In genomic region chr19:1130801-1131717, GRCh38 we compare ENCODE assay signal across 9 cellular contexts. TPM values are rescaled to one million over a fixed set of nuclear protein-coding genes. Genes with fewer than 3 reads are reported as not detected.
DNase-seq lines count a peak whose midpoint lies in the region; ATAC-seq, FAIRE-seq and TF ChIP-seq lines count a peak whose summit lies in the region.
"Had no signal": no experiment of that assay in that cellular context is flagged by ENCODE, and none has a peak within 500 bp of the region (broad histone marks: within the 10 kb centered on the region; RNA-seq: fewer than 3 reads in every experiment).

No MANE protein-coding gene starts in this region.

- POLR2A ChIA-PET in activated CD8-positive, alpha-beta T cell treated with anti-CD3 and anti-CD28 coated beads for 36 hours (lab: Charles Lee): interaction anchor here (0.6 to 4.4 kb wide), 22 partner anchors 9 to 135 kb away, joined by 3 to 29 read pairs (median 3); partner anchors contain the start of genes ATP5F1D, GPX4, RNU6-2 and TMEM259

- TF ChIP-seq POLR2A in esophagus squamous epithelium (IDR thresholded peaks at IDR 0.05): peak in 1 of 4 donors; percentile 18

- no peaks in the 10 kb centered on the region for H3K27me3 Mint-ChIP-seq in activated CD8-positive, alpha-beta T cell treated with anti-CD3 and anti-CD28 coated beads for 36 hours

- H3K9me3 ChIP-seq in esophagus squamous epithelium: no peaks in the 10 kb centered on the region

- peak overlapping the region; percentile 85 for H3K4me3 Mint-ChIP-seq in activated CD8-positive, alpha-beta T cell treated with anti-CD3 and anti-CD28 coated beads for 36 hours

- peak overlapping the region; percentile 92 to 98 (median 94) for H3K27ac ChIP-seq in esophagus squamous epithelium
- H3K27ac ChIP-seq: SK-N-MC had no signal

- H3K36me3 ChIP-seq in esophagus squamous epithelium: peaks cover 11 to 52% (median 18%) of the 10 kb centered on the region in 3 donors

- CTCF ChIA-PET in activated CD8-positive, alpha-beta T cell treated with anti-CD3 and anti-CD28 coated beads for 36 hours (lab: Charles Lee): interaction anchor here (0.7 to 5.2 kb wide), 11 partner anchors 18 to 148 kb away, joined by 3 to 27 read pairs (median 3); partner anchors contain the start of gene GPX4

- peak; percentile 3 for ATAC-seq in activated CD8-positive, alpha-beta T cell treated with anti-CD3 and anti-CD28 coated beads for 36 hours
- ATAC-seq in sciatic nerve: peak; percentile 4

- 14 to 40% methylated on average over 6 to 8 of the region's 22 CpGs for WGBS in esophagus squamous epithelium, 2 donors

- H3K36me3 Mint-ChIP-seq in activated CD8-positive, alpha-beta T cell treated with anti-CD3 and anti-CD28 coated beads for 36 hours (ENCODE audit: low read depth): peaks cover 8% of the 10 kb centered on the region

- intact Hi-C loops in activated CD8-positive, alpha-beta T cell treated with anti-CD3 and anti-CD28 coated beads for 36 hours (cut with micrococcal nuclease): loop anchor here (10.0 kb wide), 1 partner anchor 54 kb away; no protein-coding TSS in a partner anchor
- intact Hi-C loops in esophagus squamous epithelium (cut with DNase I) (no loop called here), sciatic nerve (cut with DNase I) (no loop called here)

- DNase-seq in GM19239 (ENCODE audit: insufficient read length, low spot score) (peak; percentile 69), esophagus squamous epithelium (lab: John Stamatoyannopoulos, UW) (no peak), sciatic nerve (ENCODE audit: low spot score) (no peak), frontal cortex (ENCODE audit: low spot score in 2 of 2) (no peak), NCI-H774 (lab: John Stamatoyannopoulos, UW) (no peak), NCI-H1105 treated with DMSO at 0.1 percent for 48 hours (lab: John Stamatoyannopoulos, UW) (no peak), SW480 (ENCODE audit: low spot score) (no peak)
- DNase-seq in activated CD8-positive, alpha-beta T cell treated with anti-CD3 and anti-CD28 coated beads for 36 hours: peak; percentile 61

- peak overlapping the region; percentile 91 for H3K27ac Mint-ChIP-seq in activated CD8-positive, alpha-beta T cell treated with anti-CD3 and anti-CD28 coated beads for 36 hours

- peaks cover 63 to 100% (median 78%) of the 10 kb centered on the region in 3 donors for H3K4me1 ChIP-seq in esophagus squamous epithelium

- no peak for TF ChIP-seq CTCF in activated CD8-positive, alpha-beta T cell treated with anti-CD3 and anti-CD28 coated beads for 36 hours (IDR thresholded peaks at IDR 0.05)
- no peak for TF ChIP-seq CTCF in esophagus squamous epithelium (IDR thresholded peaks at IDR 0.05)

- FAIRE-seq in GM19239 (lab: Jason Lieb, UNC) (peak; percentile 90), frontal cortex (lab: Jason Lieb, UNC) (no peak)

- no peaks in the 10 kb centered on the region for H3K9me3 Mint-ChIP-seq in activated CD8-positive, alpha-beta T cell treated with anti-CD3 and anti-CD28 coated beads for 36 hours

- H3K4me1 Mint-ChIP-seq in activated CD8-positive, alpha-beta T cell treated with anti-CD3 and anti-CD28 coated beads for 36 hours (ENCODE audit: low read depth): peaks cover 40% of the 10 kb centered on the region

- H3K27me3 ChIP-seq in esophagus squamous epithelium: no peaks in the 10 kb centered on the region

- peak overlapping the region; percentile 51 to 84 (median 66) for H3K4me3 ChIP-seq in esophagus squamous epithelium

RNA-seq across cellular contexts. Expression of gene GPX4, which starts 27.3 kb away (rescaled TPM):
- total RNA-seq in activated CD8-positive, alpha-beta T cell treated with anti-CD3 and anti-CD28 coated beads for 36 hours: 100 to 1,000 TPM; 224 to 232 TPM
- total RNA-seq in esophagus squamous epithelium: 100 to 1,000 TPM; 108 to 405 (median 244) TPM
- 239 TPM for total RNA-seq in sciatic nerve
- 150 TPM for total RNA-seq in frontal cortex

RNA-seq across cellular contexts. Expression of gene POLR2E, which starts 35.9 kb away (rescaled TPM):
- 100 to 1,000 TPM; 271 to 282 TPM for total RNA-seq in activated CD8-positive, alpha-beta T cell treated with anti-CD3 and anti-CD28 coated beads for 36 hours
- total RNA-seq in esophagus squamous epithelium (100 to 1,000 TPM; 113 to 198 (median 166) TPM), sciatic nerve (99.8 TPM), frontal cortex (35.5 TPM)

RNA-seq across cellular contexts. Expression of gene SBNO2, which starts 43.0 kb away (rescaled TPM):
- 10 to 100 TPM; 41.7 to 42.0 TPM for total RNA-seq in activated CD8-positive, alpha-beta T cell treated with anti-CD3 and anti-CD28 coated beads for 36 hours
- total RNA-seq in esophagus squamous epithelium (10 to 100 TPM; 31.3 to 84.3 (median 68.3) TPM), sciatic nerve (131 TPM), frontal cortex (4.1 TPM)

Comparison
In these comparisons a context has a peak if more than half of its experiments do, and no peak if none do; other contexts are left out.
1. DNase-seq: peak in GM19239 (single experiment) and activated CD8-positive, alpha-beta T cell treated with anti-CD3 and anti-CD28 coated beads for 36 hours (single experiment); none in esophagus squamous epithelium (single experiment), sciatic nerve (single experiment), frontal cortex (0 of 2), NCI-H774 (single experiment), NCI-H1105 treated with DMSO at 0.1 percent for 48 hours (single experiment) and SW480 (single experiment).